13 cellular contexts compared by ENCODE assay signal in genomic region chr1:7224644-7225043, GRCh38.
DNase-seq lines count a peak whose midpoint lies in the region; ATAC-seq and TF ChIP-seq lines count a peak whose summit lies in the region.
"Had no signal": no experiment of that assay in that cellular context is flagged by ENCODE, and none has a peak within 500 bp of the region (broad histone marks: within the 10 kb centered on the region; RNA-seq: fewer than 3 reads in every experiment).

No MANE protein-coding gene starts in this region.

- H3K4me2 ChIP-seq in BLaER1 treated with 17β-estradiol and CSF1 and Interleukin-3, amounts not matched to agents 10 nM and 100 nM = peak overlapping the region in 8 of 11 experiments; percentile 37 to 85 (median 68); a peak in 13 of 22 replicates

- 0 out of 2 replicates have a peak overlapping the region, but pooled peaks have one; percentile 45 for H3K27ac Mint-ChIP-seq in HFFc6
- no peak overlapping the region for H3K27ac Mint-ChIP-seq in activated naive CD8-positive, alpha-beta T cell treated with anti-CD3 and anti-CD28 coated beads for 36 hours

- no peak for ATAC-seq in HG02610 (IDR thresholded peaks at IDR 0.05; ENCODE audit: unreplicated experiment)
- ATAC-seq: activated T-cell treated with anti-CD3 and anti-CD28 coated beads, Interleukin-2, amount 50 U/mL, for 4 hours had no signal

- H4K20me1 ChIP-seq in BLaER1 treated with 17β-estradiol and CSF1 and Interleukin-3, amounts not matched to agents 10 nM and 100 nM = no peaks in the 10 kb centered on the region; a peak in 1 of 22 replicates

- H3K27me3 ChIP-seq in BLaER1 treated with 17β-estradiol and CSF1 and Interleukin-3, amounts not matched to agents 10 nM and 100 nM = peaks cover 0 to 10% (median 0%) of the 10 kb centered on the region in 11 experiments; a peak in 3 of 22 replicates
- H3K27me3 ChIP-seq in NT2/D1 (ENCODE audit: insufficient read depth, insufficient read length) = no peaks in the 10 kb centered on the region
- H3K27me3 ChIP-seq: ovary, vagina had no signal

- no peaks in the 10 kb centered on the region for H3K9me3 Mint-ChIP-seq in HFFc6
- H3K9me3 Mint-ChIP-seq in activated naive CD8-positive, alpha-beta T cell treated with anti-CD3 and anti-CD28 coated beads for 36 hours = no peaks in the 10 kb centered on the region
- H3K9me3 Mint-ChIP-seq: activated T-cell treated with anti-CD3 and anti-CD28 coated beads, Interleukin-2, amount 50 U/mL, for 4 hours had no signal

- no peak overlapping the region for H3K9ac ChIP-seq in BLaER1 treated with 17β-estradiol and CSF1 and Interleukin-3, amounts not matched to agents 10 nM and 100 nM
- H3K9ac ChIP-seq in NT2/D1 (ENCODE audit: insufficient read length, low read depth) = no peak overlapping the region

- no peak overlapping the region for H3K4me3 ChIP-seq in BLaER1 treated with 17β-estradiol and CSF1 and Interleukin-3, amounts not matched to agents 10 nM and 100 nM
- H3K4me3 ChIP-seq in NT2/D1 (ENCODE audit: insufficient read length, low read depth) = no peak overlapping the region
- H3K4me3 ChIP-seq: ovary, vagina had no signal

- TF ChIP-seq CTCF in HFFc6 (IDR thresholded peaks at IDR 0.05) = peak; percentile 38

- no peak overlapping the region for H3K27ac ChIP-seq in BLaER1 treated with 17β-estradiol and CSF1 and Interleukin-3, amounts not matched to agents 10 nM and 100 nM
- H3K27ac ChIP-seq: ovary, vagina had no signal

- H3K27me3 Mint-ChIP-seq in HFFc6 (ENCODE audit: insufficient read depth) = peaks cover 2% of the 10 kb centered on the region
- peaks cover 2% of the 10 kb centered on the region for H3K27me3 Mint-ChIP-seq in activated naive CD8-positive, alpha-beta T cell treated with anti-CD3 and anti-CD28 coated beads for 36 hours

- no peak for DNase-seq in HFFc6
- peak; percentile 22 for DNase-seq in NT2/D1 (ENCODE audit: low read depth, low spot score)
- peak; percentile 9 for DNase-seq in iPS DF 4.7 (ENCODE audit: extremely low read depth, low spot score)
- no peak for DNase-seq in activated naive CD8-positive, alpha-beta T cell treated with anti-CD3 and anti-CD28 coated beads for 36 hours
- DNase-seq in NOMO-1 treated with DMSO at 0.1 percent for 48 hours (lab: John Stamatoyannopoulos, UW; ENCODE audit: unreplicated experiment) = no peak
- no peak for DNase-seq in GM03348 (ENCODE audit: low spot score)
- DNase-seq: activated T-cell treated with anti-CD3 and anti-CD28 coated beads, Interleukin-2, amount 50 U/mL, for 4 hours; KG1; ovary; SW 1271 had no signal

- H3K4me1 Mint-ChIP-seq in HFFc6 (ENCODE audit: low read depth) = peaks cover 65% of the 10 kb centered on the region
- no peaks in the 10 kb centered on the region for H3K4me1 Mint-ChIP-seq in activated naive CD8-positive, alpha-beta T cell treated with anti-CD3 and anti-CD28 coated beads for 36 hours

- H3K36me3 Mint-ChIP-seq in HFFc6 (ENCODE audit: low read depth) = peaks cover 2% of the 10 kb centered on the region; the same call in 1 of the 2 replicates
- H3K36me3 Mint-ChIP-seq in activated naive CD8-positive, alpha-beta T cell treated with anti-CD3 and anti-CD28 coated beads for 36 hours = no peaks in the 10 kb centered on the region

- H3K36me3 ChIP-seq in BLaER1 treated with 17β-estradiol and CSF1 and Interleukin-3, amounts not matched to agents 10 nM and 100 nM = no peaks in the 10 kb centered on the region
- H3K36me3 ChIP-seq in NT2/D1 (ENCODE audit: insufficient read depth, insufficient read length, low read length) = no peaks in the 10 kb centered on the region
- H3K36me3 ChIP-seq: ovary, vagina had no signal

- H3K4me3 Mint-ChIP-seq in HFFc6 = no peak overlapping the region
- no peak overlapping the region for H3K4me3 Mint-ChIP-seq in activated naive CD8-positive, alpha-beta T cell treated with anti-CD3 and anti-CD28 coated beads for 36 hours
- H3K4me3 Mint-ChIP-seq: activated T-cell treated with anti-CD3 and anti-CD28 coated beads, Interleukin-2, amount 50 U/mL, for 4 hours had no signal

- H3K4me1 ChIP-seq in BLaER1 treated with 17β-estradiol and CSF1 and Interleukin-3, amounts not matched to agents 10 nM and 100 nM = peaks cover 0 to 66% (median 43%) of the 10 kb centered on the region in 10 experiments; a peak in 16 of 20 replicates
- H3K4me1 ChIP-seq in NT2/D1 (ENCODE audit: insufficient read depth, insufficient read length) = no peaks in the 10 kb centered on the region
- H3K4me1 ChIP-seq: vagina had no signal

- H3K9me3 ChIP-seq in BLaER1 treated with 17β-estradiol and CSF1 and Interleukin-3, amounts not matched to agents 10 nM and 100 nM (replicated peaks in 1 of 11) = no peaks in the 10 kb centered on the region
- H3K9me3 ChIP-seq in NT2/D1 (ENCODE audit: insufficient read depth, low read length) = no peaks in the 10 kb centered on the region
- H3K9me3 ChIP-seq: ovary, vagina had no signal

Comparison
In these comparisons a context has a peak if more than half of its experiments do, and no peak if none do; other contexts are left out.
1. DNase-seq: peak in NT2/D1 (single experiment) and iPS DF 4.7 (single experiment); none in HFFc6 (single experiment), activated naive CD8-positive, alpha-beta T cell treated with anti-CD3 and anti-CD28 coated beads for 36 hours (single experiment), NOMO-1 treated with DMSO at 0.1 percent for 48 hours (single experiment) and GM03348 (single experiment).